11 cellular contexts compared by ENCODE assay signal in genomic region chr5:55609413-55609812, GRCh38.
A peak's percentile ranks its signal among the peaks of the same experiment; 100 is the strongest.
DNase-seq lines count a peak whose midpoint lies in the region; ATAC-seq lines count a peak whose summit lies in the region.
"Had no signal": no experiment of that assay in that cellular context is flagged by ENCODE, and none has a peak within 500 bp of the region (broad histone marks: within the 10 kb centered on the region; RNA-seq: fewer than 3 reads in every experiment).

No MANE protein-coding gene starts in this region.

- no peaks in the 10 kb centered on the region for H3K27me3 Mint-ChIP-seq in activated CD4-positive, alpha-beta T cell treated with anti-CD3 and anti-CD28 coated beads, Interleukin-2, amount 10 ng/mL, durations not matched to agents 24 days and 14 days
- no peaks in the 10 kb centered on the region for H3K27me3 Mint-ChIP-seq in activated naive CD8-positive, alpha-beta T cell treated with anti-CD3 and anti-CD28 coated beads for 36 hours
- H3K27me3 Mint-ChIP-seq in activated naive CD8-positive, alpha-beta T cell treated with anti-CD3 and anti-CD28 coated beads, Interleukin-2, amount 50 U/mL, for 24 hours = no peaks in the 10 kb centered on the region
- H3K27me3 Mint-ChIP-seq in activated T-helper 2 cell treated with anti-CD3 and anti-CD28 coated beads, Interferon-gamma antibody, Interleukin-2, Interleukin-4, amounts not matched to agents 10 μg/mL and 5 μg/mL and 100 μg/mL, durations not matched to agents 14 hours and 24 hours and 36 hours (ENCODE audit: low read depth) = no peaks in the 10 kb centered on the region
- H3K27me3 Mint-ChIP-seq in stimulated activated naive CD8-positive, alpha-beta T cell treated with anti-CD3 and anti-CD28 coated beads, Interleukin-15, Interleukin-2, amounts not matched to agents 100 ng/mL and 50 ng/mL, for 24 hours = no peaks in the 10 kb centered on the region
- H3K27me3 Mint-ChIP-seq: CD4-positive, CD25-positive, alpha-beta regulatory T cell had no signal

- H3K4me1 Mint-ChIP-seq in activated CD4-positive, alpha-beta T cell treated with anti-CD3 and anti-CD28 coated beads, Interleukin-2, amount 10 ng/mL, durations not matched to agents 24 days and 14 days = peaks cover 17% of the 10 kb centered on the region
- H3K4me1 Mint-ChIP-seq in activated naive CD8-positive, alpha-beta T cell treated with anti-CD3 and anti-CD28 coated beads for 36 hours = peaks cover 8% of the 10 kb centered on the region
- H3K4me1 Mint-ChIP-seq in activated naive CD8-positive, alpha-beta T cell treated with anti-CD3 and anti-CD28 coated beads, Interleukin-2, amount 50 U/mL, for 24 hours = peaks cover 13% of the 10 kb centered on the region
- peaks cover 24% of the 10 kb centered on the region for H3K4me1 Mint-ChIP-seq in activated T-helper 2 cell treated with anti-CD3 and anti-CD28 coated beads, Interferon-gamma antibody, Interleukin-2, Interleukin-4, amounts not matched to agents 10 μg/mL and 5 μg/mL and 100 μg/mL, durations not matched to agents 14 hours and 24 hours and 36 hours (ENCODE audit: low read depth)
- H3K4me1 Mint-ChIP-seq in stimulated activated naive CD8-positive, alpha-beta T cell treated with anti-CD3 and anti-CD28 coated beads, Interleukin-15, Interleukin-2, amounts not matched to agents 100 ng/mL and 50 ng/mL, for 24 hours (ENCODE audit: low read depth) = peaks cover 13% of the 10 kb centered on the region
- H3K4me1 Mint-ChIP-seq: CD4-positive, CD25-positive, alpha-beta regulatory T cell had no signal

- H3K27ac Mint-ChIP-seq in activated CD4-positive, alpha-beta T cell treated with anti-CD3 and anti-CD28 coated beads, Interleukin-2, amount 10 ng/mL, durations not matched to agents 24 days and 14 days = peak overlapping the region; percentile 69
- H3K27ac Mint-ChIP-seq in activated naive CD8-positive, alpha-beta T cell treated with anti-CD3 and anti-CD28 coated beads for 36 hours = peak overlapping the region; percentile 39
- no peak overlapping the region for H3K27ac Mint-ChIP-seq in activated naive CD8-positive, alpha-beta T cell treated with anti-CD3 and anti-CD28 coated beads, Interleukin-2, amount 50 U/mL, for 24 hours
- peak overlapping the region; percentile 80 for H3K27ac Mint-ChIP-seq in activated T-helper 2 cell treated with anti-CD3 and anti-CD28 coated beads, Interferon-gamma antibody, Interleukin-2, Interleukin-4, amounts not matched to agents 10 μg/mL and 5 μg/mL and 100 μg/mL, durations not matched to agents 14 hours and 24 hours and 36 hours
- peak overlapping the region; percentile 6 for H3K27ac Mint-ChIP-seq in stimulated activated naive CD8-positive, alpha-beta T cell treated with anti-CD3 and anti-CD28 coated beads, Interleukin-15, Interleukin-2, amounts not matched to agents 100 ng/mL and 50 ng/mL, for 24 hours
- H3K27ac Mint-ChIP-seq: CD4-positive, CD25-positive, alpha-beta regulatory T cell had no signal

- H3K36me3 Mint-ChIP-seq in activated CD4-positive, alpha-beta T cell treated with anti-CD3 and anti-CD28 coated beads, Interleukin-2, amount 10 ng/mL, durations not matched to agents 24 days and 14 days (ENCODE audit: low read depth) = no peaks in the 10 kb centered on the region
- H3K36me3 Mint-ChIP-seq in activated naive CD8-positive, alpha-beta T cell treated with anti-CD3 and anti-CD28 coated beads for 36 hours = no peaks in the 10 kb centered on the region
- H3K36me3 Mint-ChIP-seq in activated naive CD8-positive, alpha-beta T cell treated with anti-CD3 and anti-CD28 coated beads, Interleukin-2, amount 50 U/mL, for 24 hours (ENCODE audit: low read depth) = no peaks in the 10 kb centered on the region
- peaks cover 3% of the 10 kb centered on the region for H3K36me3 Mint-ChIP-seq in activated T-helper 2 cell treated with anti-CD3 and anti-CD28 coated beads, Interferon-gamma antibody, Interleukin-2, Interleukin-4, amounts not matched to agents 10 μg/mL and 5 μg/mL and 100 μg/mL, durations not matched to agents 14 hours and 24 hours and 36 hours (ENCODE audit: low read depth)
- no peaks in the 10 kb centered on the region for H3K36me3 Mint-ChIP-seq in stimulated activated naive CD8-positive, alpha-beta T cell treated with anti-CD3 and anti-CD28 coated beads, Interleukin-15, Interleukin-2, amounts not matched to agents 100 ng/mL and 50 ng/mL, for 24 hours (ENCODE audit: low read depth)
- H3K36me3 Mint-ChIP-seq: CD4-positive, CD25-positive, alpha-beta regulatory T cell had no signal

- DNase-seq in activated CD4-positive, alpha-beta T cell treated with anti-CD3 and anti-CD28 coated beads, Interleukin-2, amount 10 ng/mL, durations not matched to agents 24 days and 14 days = no peak
- no peak for DNase-seq in activated CD4-positive, alpha-beta T cell treated with anti-CD3 and anti-CD28 coated beads, Interleukin-2, amount 50 U/mL, for 48 hours
- DNase-seq in activated naive CD8-positive, alpha-beta T cell treated with anti-CD3 and anti-CD28 coated beads for 36 hours = no peak
- DNase-seq in activated naive CD8-positive, alpha-beta T cell treated with anti-CD3 and anti-CD28 coated beads, Interleukin-2, amount 50 U/mL, for 24 hours = no peak
- no peak for DNase-seq in activated T-helper 2 cell treated with anti-CD3 and anti-CD28 coated beads, Interferon-gamma antibody, Interleukin-2, Interleukin-4, amounts not matched to agents 10 μg/mL and 5 μg/mL and 100 μg/mL, durations not matched to agents 14 hours and 24 hours and 36 hours (ENCODE audit: low spot score)
- DNase-seq in kidney tubule cell (ENCODE audit: low spot score) = no peak
- DNase-seq in SK-N-DZ (ENCODE audit: low spot score) = no peak
- DNase-seq: ACHN; CD4-positive, CD25-positive, alpha-beta regulatory T cell; DMS53 had no signal

- no peaks in the 10 kb centered on the region for H3K9me3 Mint-ChIP-seq in activated CD4-positive, alpha-beta T cell treated with anti-CD3 and anti-CD28 coated beads, Interleukin-2, amount 10 ng/mL, durations not matched to agents 24 days and 14 days
- no peaks in the 10 kb centered on the region for H3K9me3 Mint-ChIP-seq in activated naive CD8-positive, alpha-beta T cell treated with anti-CD3 and anti-CD28 coated beads for 36 hours
- H3K9me3 Mint-ChIP-seq in activated naive CD8-positive, alpha-beta T cell treated with anti-CD3 and anti-CD28 coated beads, Interleukin-2, amount 50 U/mL, for 24 hours = no peaks in the 10 kb centered on the region
- peaks cover 2% of the 10 kb centered on the region for H3K9me3 Mint-ChIP-seq in activated T-helper 2 cell treated with anti-CD3 and anti-CD28 coated beads, Interferon-gamma antibody, Interleukin-2, Interleukin-4, amounts not matched to agents 10 μg/mL and 5 μg/mL and 100 μg/mL, durations not matched to agents 14 hours and 24 hours and 36 hours
- H3K9me3 Mint-ChIP-seq in stimulated activated naive CD8-positive, alpha-beta T cell treated with anti-CD3 and anti-CD28 coated beads, Interleukin-15, Interleukin-2, amounts not matched to agents 100 ng/mL and 50 ng/mL, for 24 hours = no peaks in the 10 kb centered on the region
- H3K9me3 Mint-ChIP-seq: CD4-positive, CD25-positive, alpha-beta regulatory T cell had no signal

- H3K4me3 Mint-ChIP-seq in activated CD4-positive, alpha-beta T cell treated with anti-CD3 and anti-CD28 coated beads, Interleukin-2, amount 10 ng/mL, durations not matched to agents 24 days and 14 days = peak overlapping the region; percentile 9
- H3K4me3 Mint-ChIP-seq in activated naive CD8-positive, alpha-beta T cell treated with anti-CD3 and anti-CD28 coated beads for 36 hours = no peak overlapping the region
- no peak overlapping the region for H3K4me3 Mint-ChIP-seq in activated naive CD8-positive, alpha-beta T cell treated with anti-CD3 and anti-CD28 coated beads, Interleukin-2, amount 50 U/mL, for 24 hours
- no peak overlapping the region for H3K4me3 Mint-ChIP-seq in activated T-helper 2 cell treated with anti-CD3 and anti-CD28 coated beads, Interferon-gamma antibody, Interleukin-2, Interleukin-4, amounts not matched to agents 10 μg/mL and 5 μg/mL and 100 μg/mL, durations not matched to agents 14 hours and 24 hours and 36 hours (ENCODE audit: low read depth)
- no peak overlapping the region for H3K4me3 Mint-ChIP-seq in stimulated activated naive CD8-positive, alpha-beta T cell treated with anti-CD3 and anti-CD28 coated beads, Interleukin-15, Interleukin-2, amounts not matched to agents 100 ng/mL and 50 ng/mL, for 24 hours
- H3K4me3 Mint-ChIP-seq: CD4-positive, CD25-positive, alpha-beta regulatory T cell had no signal

- ATAC-seq in activated naive CD8-positive, alpha-beta T cell treated with anti-CD3 and anti-CD28 coated beads, Interleukin-2, amount 50 U/mL, for 24 hours = no peak

- intact Hi-C loops in activated CD4-positive, alpha-beta T cell treated with anti-CD3 and anti-CD28 coated beads, Interleukin-2, amount 10 ng/mL, durations not matched to agents 24 days and 14 days (cut with micrococcal nuclease) = loop anchor here (1.0 kb wide), 1 partner anchor 19 kb away; no protein-coding TSS in a partner anchor
- intact Hi-C loops in activated T-helper 2 cell treated with anti-CD3 and anti-CD28 coated beads, Interferon-gamma antibody, Interleukin-2, Interleukin-4, amounts not matched to agents 10 μg/mL and 5 μg/mL and 100 μg/mL, durations not matched to agents 14 hours and 24 hours and 36 hours (cut with micrococcal nuclease) = loop anchor here (1.0 to 10.0 kb wide), 5 partner anchors 9 to 72 kb away; no protein-coding TSS in a partner anchor
